Comparison of ENCODE assay signal across 8 cellular contexts in genomic region chr19:57747472-57747807, GRCh38. TPM values are rescaled to one million over a fixed set of nuclear protein-coding genes. Genes with fewer than 3 reads are reported as not detected.
A peak's percentile ranks its signal among the peaks of the same experiment; 100 is the strongest.
DNase-seq lines count a peak whose midpoint lies in the region; ATAC-seq and TF ChIP-seq lines count a peak whose summit lies in the region.

No MANE protein-coding gene starts in this region.

- H3K36me3 ChIP-seq in right lobe of liver (peaks cover 2 to 33% (median 20%) of the 10 kb centered on the region in 4 donors), upper lobe of left lung (peaks cover 16 to 44% (median 39%) of the 10 kb centered on the region in 4 donors)

- no peak for TF ChIP-seq POLR2A in right lobe of liver (IDR thresholded peaks at IDR 0.05)
- no peak for TF ChIP-seq POLR2A in upper lobe of left lung (IDR thresholded peaks at IDR 0.05)

- H3K27me3 Mint-ChIP-seq in activated T-cell treated with anti-CD3 and anti-CD28 coated beads, Interleukin-2, amount 50 U/mL, for 4 hours (ENCODE audit: low read depth): no peaks in the 10 kb centered on the region

- H3K9me3 Mint-ChIP-seq in activated T-cell treated with anti-CD3 and anti-CD28 coated beads, Interleukin-2, amount 50 U/mL, for 4 hours: peaks cover 34% of the 10 kb centered on the region

- H3K36me3 Mint-ChIP-seq in activated T-cell treated with anti-CD3 and anti-CD28 coated beads, Interleukin-2, amount 50 U/mL, for 4 hours (ENCODE audit: insufficient read depth): peaks cover 47% of the 10 kb centered on the region

- H3K27ac ChIP-seq in right lobe of liver: no peak overlapping the region
- H3K27ac ChIP-seq in upper lobe of left lung: peak overlapping the region in 2 of 4 donors; percentile 84 to 88

- peaks cover 0 to 9% (median 0%) of the 10 kb centered on the region in 4 donors for H3K9me3 ChIP-seq in right lobe of liver
- H3K9me3 ChIP-seq in upper lobe of left lung: peaks cover 37 to 50% (median 45%) of the 10 kb centered on the region in 4 donors

- DNase-seq in activated T-cell treated with anti-CD3 and anti-CD28 coated beads, Interleukin-2, amount 50 U/mL, for 4 hours: no peak
- DNase-seq in activated T-cell treated with anti-CD3 and anti-CD28 coated beads for 4 hours (no peak), astrocyte of the spinal cord (ENCODE audit: low read depth, low spot score) (no peak), right lobe of liver (no peak), upper lobe of left lung (no peak), COLO829 (ENCODE audit: low spot score) (no peak)

- H3K4me1 Mint-ChIP-seq in activated T-cell treated with anti-CD3 and anti-CD28 coated beads, Interleukin-2, amount 50 U/mL, for 4 hours (ENCODE audit: low read depth): peaks cover 24% of the 10 kb centered on the region

- peak overlapping the region; percentile 96 for H3K4me3 Mint-ChIP-seq in activated T-cell treated with anti-CD3 and anti-CD28 coated beads, Interleukin-2, amount 50 U/mL, for 4 hours

- WGBS in right lobe of liver (ENCODE audit: insufficient coverage, low coverage, low lambda C conversion rate, missing lambda C conversion rate): 39% methylated on average over 4 of the region's 6 CpGs
- 42 to 51% methylated on average over 6 of the region's 6 CpGs for WGBS in upper lobe of left lung, 2 donors

- ATAC-seq in activated T-cell treated with anti-CD3 and anti-CD28 coated beads, Interleukin-2, amount 50 U/mL, for 4 hours: no peak
- ATAC-seq in right lobe of liver (no peak), upper lobe of left lung (ENCODE audit: low FRiP score in 2 of 2) (no peak), HG03159 (IDR thresholded peaks at IDR 0.05; ENCODE audit: unreplicated experiment) (no peak), GM19351 (IDR thresholded peaks at IDR 0.05; ENCODE audit: unreplicated experiment) (no peak)

- no peaks in the 10 kb centered on the region for H3K27me3 ChIP-seq in right lobe of liver
- no peaks in the 10 kb centered on the region for H3K27me3 ChIP-seq in upper lobe of left lung

- TF ChIP-seq CTCF in astrocyte of the spinal cord (IDR thresholded peaks at IDR 0.05; ENCODE audit: low read depth, low read length): no peak
- TF ChIP-seq CTCF in right lobe of liver (IDR thresholded peaks at IDR 0.05): no peak
- TF ChIP-seq CTCF in upper lobe of left lung (IDR thresholded peaks at IDR 0.05): no peak

- H3K4me3 ChIP-seq in astrocyte of the spinal cord (ENCODE audit: low read depth, low read length) (peak overlapping the region; percentile 93), right lobe of liver (peak overlapping the region; percentile 82 to 96 (median 89)), upper lobe of left lung (peak overlapping the region; percentile 74 to 93 (median 92))

- TF ChIP-seq EP300 in upper lobe of left lung (IDR thresholded peaks at IDR 0.05): no peak

- intact Hi-C loops in right lobe of liver (cut with DNase I): loop anchor here in 1 of 2 donors (10.0 kb wide), 1 partner anchor 157 kb away; no protein-coding TSS in a partner anchor

- in situ Hi-C loops in astrocyte of the spinal cord (cut with HindIII; ENCODE audit: low sequenced_read_pairs): no loop called here

- H3K4me1 ChIP-seq in right lobe of liver: peaks cover 0 to 13% (median 0%) of the 10 kb centered on the region in 4 donors
- H3K4me1 ChIP-seq in upper lobe of left lung: peaks cover 5 to 18% (median 11%) of the 10 kb centered on the region in 4 donors

RNA-seq across cellular contexts. Expression of gene ZNF776, which starts 0.8 kb away (rescaled TPM):
- total RNA-seq in activated T-cell treated with anti-CD3 and anti-CD28 coated beads, Interleukin-2, amount 50 U/mL, for 4 hours: 1 to 10 TPM; 5.5 to 7.6 (median 5.7) TPM
- total RNA-seq in right lobe of liver (10 to 100 TPM in 1 of 6 experiments, 1 to 10 TPM in 5; 3.7 to 11.6 (median 5.7) TPM), upper lobe of left lung (10 to 100 TPM in 5 of 6 donors, 1 to 10 TPM in 1; 9.7 to 83.8 (median 13.3) TPM)

RNA-seq across cellular contexts. Expression of gene ZNF671, which starts 20.0 kb away (rescaled TPM):
- 1 to 10 TPM; 4.0 to 6.9 (median 5.9) TPM for total RNA-seq in activated T-cell treated with anti-CD3 and anti-CD28 coated beads, Interleukin-2, amount 50 U/mL, for 4 hours
- total RNA-seq in right lobe of liver (1 to 10 TPM; 1.1 to 2.5 (median 1.9) TPM), upper lobe of left lung (10 to 100 TPM in 1 of 6 donors, 1 to 10 TPM in 5; 1.8 to 15.7 (median 7.2) TPM)

RNA-seq across cellular contexts. Expression of gene ZNF586, which starts 22.0 kb away (rescaled TPM):
- 10 to 100 TPM; 14.7 to 17.6 (median 15.5) TPM for total RNA-seq in activated T-cell treated with anti-CD3 and anti-CD28 coated beads, Interleukin-2, amount 50 U/mL, for 4 hours
- total RNA-seq in right lobe of liver: 1 to 10 TPM; 4.0 to 8.4 (median 5.9) TPM
- 10 to 100 TPM; 13.2 to 30.4 (median 19.6) TPM for total RNA-seq in upper lobe of left lung

RNA-seq across cellular contexts. Expression of gene ZNF154, which starts 38.4 kb away (rescaled TPM):
- total RNA-seq in activated T-cell treated with anti-CD3 and anti-CD28 coated beads, Interleukin-2, amount 50 U/mL, for 4 hours: 1 to 10 TPM; 1.3 to 2.1 (median 1.6) TPM
- total RNA-seq in right lobe of liver: 1 to 10 TPM in 1 of 6 experiments, under 1 TPM in 5; 0.31 to 1.2 (median 0.60) TPM
- 1 to 10 TPM; 1.4 to 7.3 (median 2.4) TPM for total RNA-seq in upper lobe of left lung
